Comparison of ENCODE assay signal across 8 cellular contexts in genomic region chr14:103910262-103910935, GRCh38. TPM values are rescaled to one million over a fixed set of nuclear protein-coding genes. Genes with fewer than 3 reads are reported as not detected.
A peak's percentile ranks its signal among the peaks of the same experiment; 100 is the strongest.
DNase-seq lines count a peak whose midpoint lies in the region; ATAC-seq and TF ChIP-seq lines count a peak whose summit lies in the region.

No MANE protein-coding gene starts in this region.

- H3K27me3 Mint-ChIP-seq in CD8-positive, alpha-beta T cell (ENCODE audit: low read depth), result peaks cover 2% of the 10 kb centered on the region
- H3K27me3 Mint-ChIP-seq in activated CD8-positive, alpha-beta T cell treated with anti-CD3 and anti-CD28 coated beads, Interleukin-2, amount 10 ng/mL, durations not matched to agents 7 days and 5 days (ENCODE audit: low read depth), result no peaks in the 10 kb centered on the region

- H3K4me1 Mint-ChIP-seq in CD8-positive, alpha-beta T cell (ENCODE audit: low read depth), result peaks cover 26% of the 10 kb centered on the region
- H3K4me1 Mint-ChIP-seq in activated CD8-positive, alpha-beta T cell treated with anti-CD3 and anti-CD28 coated beads, Interleukin-2, amount 10 ng/mL, durations not matched to agents 7 days and 5 days (ENCODE audit: low read depth), result peaks cover 27% of the 10 kb centered on the region

- H3K9me3 Mint-ChIP-seq in CD8-positive, alpha-beta T cell, result no peaks in the 10 kb centered on the region
- H3K9me3 Mint-ChIP-seq in activated CD8-positive, alpha-beta T cell treated with anti-CD3 and anti-CD28 coated beads, Interleukin-2, amount 10 ng/mL, durations not matched to agents 7 days and 5 days (ENCODE audit: insufficient read depth), result no peaks in the 10 kb centered on the region

- peak overlapping the region; percentile 89 for H3K27ac Mint-ChIP-seq in CD8-positive, alpha-beta T cell
- peak overlapping the region; percentile 62 for H3K27ac Mint-ChIP-seq in activated CD8-positive, alpha-beta T cell treated with anti-CD3 and anti-CD28 coated beads, Interleukin-2, amount 10 ng/mL, durations not matched to agents 7 days and 5 days

- peak overlapping the region; percentile 45 for H3K27ac ChIP-seq in CD8-positive, alpha-beta T cell (ENCODE audit: low read depth, low read length)
- H3K27ac ChIP-seq in lung (ENCODE audit: low read depth in 1 of 2, low read length in 1 of 2), result peak overlapping the region in 1 of 2 donors; percentile 59

- peak; percentile 76 for ATAC-seq in CD8-positive, alpha-beta T cell
- peak; percentile 58 for ATAC-seq in HG02759 (IDR thresholded peaks at IDR 0.05; ENCODE audit: unreplicated experiment)
- ATAC-seq in activated CD8-positive, alpha-beta T cell treated with anti-CD3 and anti-CD28 coated beads, Interleukin-2, amount 10 ng/mL, durations not matched to agents 7 days and 5 days, result peak; percentile 95
- ATAC-seq in lung (ENCODE audit: insufficient read depth, low FRiP score), result peak; percentile 94
- no peak for ATAC-seq in GM18873 (IDR thresholded peaks at IDR 0.05; ENCODE audit: low FRiP score, unreplicated experiment)

- TF ChIP-seq CTCF in CD8-positive, alpha-beta T cell (IDR thresholded peaks at IDR 0.05), result peak; percentile 79
- TF ChIP-seq CTCF in lung (IDR thresholded peaks at IDR 0.05; ENCODE audit: control extremely low read depth, extremely low read depth), result peak; percentile 82

- 26 to 31% methylated on average over 20 of the region's 20 CpGs for WGBS in lung, 2 donors

- H3K4me3 ChIP-seq in CD8-positive, alpha-beta T cell (ENCODE audit: low read depth, low read length), result peak overlapping the region; percentile 51
- no peak overlapping the region for H3K4me3 ChIP-seq in lung

- POLR2A ChIA-PET in CD8-positive, alpha-beta T cell (lab: Charles Lee), result interaction anchor here (0.7 to 1.7 kb wide), 4 partner anchors 9 to 349 kb away, joined by 3 to 6 read pairs (median 3); a partner anchor contains a TSS
- POLR2A ChIA-PET in activated CD8-positive, alpha-beta T cell treated with anti-CD3 and anti-CD28 coated beads, Interleukin-2, amount 10 ng/mL, durations not matched to agents 7 days and 5 days (lab: Charles Lee), result interaction anchor here (0.6 to 1.1 kb wide), 3 partner anchors 55 to 218 kb away, joined by 3 to 4 read pairs (median 3); no protein-coding TSS in a partner anchor

- CTCF ChIA-PET in CD8-positive, alpha-beta T cell (lab: Charles Lee), result interaction anchor here (0.7 to 15.4 kb wide), 22 partner anchors 10 to 1455 kb away, joined by 3 to 259 read pairs (median 4); a partner anchor contains a TSS
- CTCF ChIA-PET in activated CD8-positive, alpha-beta T cell treated with anti-CD3 and anti-CD28 coated beads, Interleukin-2, amount 10 ng/mL, durations not matched to agents 7 days and 5 days (lab: Charles Lee), result interaction anchor here (0.6 to 5.4 kb wide), 20 partner anchors 7 to 305 kb away, joined by 3 to 112 read pairs (median 4); partner anchors contain the start of gene TDRD9

- peak overlapping the region; percentile 73 for H3K4me3 Mint-ChIP-seq in CD8-positive, alpha-beta T cell
- peak overlapping the region; percentile 32 for H3K4me3 Mint-ChIP-seq in activated CD8-positive, alpha-beta T cell treated with anti-CD3 and anti-CD28 coated beads, Interleukin-2, amount 10 ng/mL, durations not matched to agents 7 days and 5 days

- H3K36me3 Mint-ChIP-seq in CD8-positive, alpha-beta T cell, result peaks cover 38% of the 10 kb centered on the region
- peaks cover 8% of the 10 kb centered on the region for H3K36me3 Mint-ChIP-seq in activated CD8-positive, alpha-beta T cell treated with anti-CD3 and anti-CD28 coated beads, Interleukin-2, amount 10 ng/mL, durations not matched to agents 7 days and 5 days (ENCODE audit: low read depth)

- DNase-seq in CD8-positive, alpha-beta T cell, result peak; percentile 59 to 81 (median 71)
- peak; percentile 59 for DNase-seq in NCI-H524 treated with DMSO at 0.1 percent for 48 hours (lab: John Stamatoyannopoulos, UW)
- peak; percentile 80 for DNase-seq in activated CD8-positive, alpha-beta T cell treated with anti-CD3 and anti-CD28 coated beads, Interleukin-2, amount 10 ng/mL, durations not matched to agents 7 days and 5 days
- DNase-seq in effector CD8-positive, alpha-beta T cell (lab: John Stamatoyannopoulos, UW), result peak; percentile 67
- peak; percentile 93 for DNase-seq in lung (ENCODE audit: low spot score)
- peak; percentile 54 for DNase-seq in stimulated activated CD8-positive, alpha-beta memory T cell treated with anti-CD3 and anti-CD28 coated beads, Interleukin-12 subunit alpha, Interleukin-12 subunit beta, amount 100 ng/mL, for 1 hour (ENCODE audit: low read depth)

- no peaks in the 10 kb centered on the region for H3K27me3 ChIP-seq in CD8-positive, alpha-beta T cell (ENCODE audit: insufficient read depth, low read length)
- H3K27me3 ChIP-seq in lung (ENCODE audit: control insufficient read depth, insufficient read depth), result no peaks in the 10 kb centered on the region

- H3K36me3 ChIP-seq in CD8-positive, alpha-beta T cell (ENCODE audit: insufficient read depth, low read length), result peaks cover 18% of the 10 kb centered on the region
- H3K36me3 ChIP-seq in lung (ENCODE audit: control insufficient read depth in 2 of 2, insufficient read depth in 2 of 2, low read length in 2 of 2), result peaks cover 11 to 12% of the 10 kb centered on the region in 2 donors

- peaks cover 28% of the 10 kb centered on the region for H3K4me1 ChIP-seq in CD8-positive, alpha-beta T cell (ENCODE audit: insufficient read depth, low read length)
- H3K4me1 ChIP-seq in lung (ENCODE audit: control insufficient read depth in 2 of 2, insufficient read depth in 2 of 2, low read length in 2 of 2), result no peaks in the 10 kb centered on the region

- H3K9me3 ChIP-seq in CD8-positive, alpha-beta T cell (ENCODE audit: low read length), result no peaks in the 10 kb centered on the region
- H3K9me3 ChIP-seq in lung (ENCODE audit: control insufficient read depth in 2 of 2, insufficient read depth in 1 of 2, low read length in 1 of 2), result no peaks in the 10 kb centered on the region

- intact Hi-C loops in CD8-positive, alpha-beta T cell (cut with DNase I, micrococcal nuclease), result loop anchor here (1.0 to 5.0 kb wide), 7 partner anchors 9 to 393 kb away; partner anchors contain the start of gene PPP1R13B (in 1 of the 2)

RNA-seq across cellular contexts. Expression of gene TDRD9, which starts 17.9 kb away (rescaled TPM):
- 1 to 10 TPM in 1 of 2 experiments, under 1 TPM in 1; 0.73 to 1.1 TPM for total RNA-seq in CD8-positive, alpha-beta T cell
- 1 to 10 TPM; 1.3 to 2.7 TPM for total RNA-seq in activated CD8-positive, alpha-beta T cell treated with anti-CD3 and anti-CD28 coated beads, Interleukin-2, amount 10 ng/mL, durations not matched to agents 7 days and 5 days
- total RNA-seq in lung, result 1 to 10 TPM; 2.3 to 8.2 TPM
- 1 to 10 TPM; 2.4 to 8.6 TPM for polyA plus RNA-seq in lung

RNA-seq across cellular contexts. Expression of gene RD3L, which starts 31.9 kb away (rescaled TPM):
- total RNA-seq in CD8-positive, alpha-beta T cell, result not detected
- total RNA-seq in activated CD8-positive, alpha-beta T cell treated with anti-CD3 and anti-CD28 coated beads, Interleukin-2, amount 10 ng/mL, durations not matched to agents 7 days and 5 days, result not detected
- not detected for total RNA-seq in lung
- under 1 TPM in 1 of 2 donors, not detected in 1; 0.08 TPM for polyA plus RNA-seq in lung
